11 cellular contexts compared by ENCODE assay signal in the genomic region with DNA sequence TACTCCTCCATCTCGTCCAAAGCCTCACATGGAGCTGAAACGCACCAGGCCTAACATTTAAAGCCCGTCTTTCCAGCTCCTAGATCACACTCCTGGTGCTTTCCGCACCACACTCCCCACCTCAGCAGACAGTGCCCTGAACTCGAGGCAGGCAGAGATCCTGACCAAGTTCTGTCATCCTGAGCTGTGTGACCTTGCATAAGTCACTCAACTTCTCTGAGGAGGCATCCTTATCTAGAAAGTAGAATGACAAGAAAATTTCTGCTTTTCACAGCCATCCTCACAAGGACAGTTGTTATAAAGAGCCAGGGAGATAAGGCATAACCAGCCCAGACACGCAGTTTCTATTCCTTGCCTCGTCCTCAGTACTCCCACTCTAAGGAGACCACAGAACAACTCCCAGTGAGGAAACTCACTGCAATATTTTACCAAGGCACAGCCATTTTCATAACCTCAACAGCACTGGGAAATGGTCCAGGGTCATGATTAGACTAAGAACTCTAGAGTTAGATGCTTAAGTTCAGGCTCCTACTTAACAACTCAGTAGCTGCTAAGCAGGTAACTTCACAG. TPM values are rescaled to one million over a fixed set of nuclear protein-coding genes. Genes with fewer than 3 reads are reported as not detected.
A peak's percentile ranks its signal among the peaks of the same experiment; 100 is the strongest.
DNase-seq lines count a peak whose midpoint lies in the region; ATAC-seq and TF ChIP-seq lines count a peak whose summit lies in the region.
"Had no signal": no experiment of that assay in that cellular context is flagged by ENCODE, and none has a peak within 500 bp of the region (broad histone marks: within the 10 kb centered on the region; RNA-seq: fewer than 3 reads in every experiment).

No MANE protein-coding gene starts in this region.

- POLR2A ChIA-PET in activated B cell treated with CpG ODN at 0.5 μM for 24 hours (lab: Charles Lee) = interaction anchor here (1.2 to 1.3 kb wide), 3 partner anchors 8 to 43 kb away, joined by 3 to 5 read pairs (median 3); no protein-coding TSS in a partner anchor

- no peaks in the 10 kb centered on the region for H3K9me3 Mint-ChIP-seq in activated B cell treated with CpG ODN at 0.5 μM for 24 hours

- peak overlapping the region; percentile 92 for H3K27ac Mint-ChIP-seq in activated B cell treated with CpG ODN at 0.5 μM for 24 hours

- intact Hi-C loops in activated B cell treated with CpG ODN at 0.5 μM for 24 hours (cut with micrococcal nuclease) (loop anchor here (5.0 to 10.0 kb wide), 6 partner anchors 33 to 1392 kb away; a partner anchor contains a TSS), gastrocnemius medialis (cut with DNase I; ENCODE audit: low total_unique reads) (no loop called here)

- H4K20me1 ChIP-seq in GM23248 (ENCODE audit: insufficient read depth) = no peaks in the 10 kb centered on the region

- no peaks in the 10 kb centered on the region for H3K9me3 ChIP-seq in GM23248 (ENCODE audit: low read depth)
- H3K9me3 ChIP-seq in gastrocnemius medialis = no peaks in the 10 kb centered on the region
- no peaks in the 10 kb centered on the region for H3K9me3 ChIP-seq in MG63
- H3K9me3 ChIP-seq: Peyer's patch had no signal

- 96 to 98% methylated on average over 7 of the region's 7 CpGs for WGBS in GM23248 (ENCODE audit: low coverage in 1 of 2, low lambda C conversion rate in 2 of 2, missing lambda C conversion rate in 2 of 2), 2 experiments

- peaks cover 4% of the 10 kb centered on the region; the same call in 1 of the 2 replicates for H3K36me3 ChIP-seq in ACC112 (ENCODE audit: insufficient read depth, low read length)
- H3K36me3 ChIP-seq in GM23248 (ENCODE audit: low read depth) = no peaks in the 10 kb centered on the region
- H3K36me3 ChIP-seq in gastrocnemius medialis = no peaks in the 10 kb centered on the region
- peaks cover 46% of the 10 kb centered on the region for H3K36me3 ChIP-seq in MG63
- H3K36me3 ChIP-seq: Peyer's patch had no signal

- H3K27me3 ChIP-seq in ACC112 (ENCODE audit: insufficient read depth, low read length) (no peaks in the 10 kb centered on the region), GM23248 (replicated peaks; ENCODE audit: insufficient read depth) (no peaks in the 10 kb centered on the region), gastrocnemius medialis (no peaks in the 10 kb centered on the region), MG63 (no peaks in the 10 kb centered on the region)
- H3K27me3 ChIP-seq: Peyer's patch had no signal

- H3K9me2 ChIP-seq in GM23248 (ENCODE audit: insufficient read depth) = no peaks in the 10 kb centered on the region

- H2AFZ ChIP-seq in ACC112 (ENCODE audit: low read length, unreplicated experiment) = no peak overlapping the region
- H2AFZ ChIP-seq in GM23248 = no peak overlapping the region

- H3K36me3 Mint-ChIP-seq in activated B cell treated with CpG ODN at 0.5 μM for 24 hours (ENCODE audit: low read depth) = peaks cover 15% of the 10 kb centered on the region

- DNase-seq in GM23248 (peak; percentile 28), activated B cell treated with CpG ODN at 0.5 μM for 24 hours (no peak), fibroblast of the aortic adventitia (ENCODE audit: low read depth) (peak; percentile 52), gastrocnemius medialis (no peak), MG63 (no peak), iPS-NIHi7 (ENCODE audit: extremely low spot score) (no peak)
- DNase-seq: activated CD8-positive, alpha-beta memory T cell treated with anti-CD3 and anti-CD28 coated beads for 24 hours; NCI-H1105 treated with DMSO at 0.1 percent for 48 hours; Peyer's patch had no signal

- H3K4me3 Mint-ChIP-seq in activated B cell treated with CpG ODN at 0.5 μM for 24 hours = peak overlapping the region; percentile 93

- H3K4me3 ChIP-seq in ACC112 (ENCODE audit: low read depth, low read length) (no peak overlapping the region), GM23248 (no peak overlapping the region), fibroblast of the aortic adventitia (ENCODE audit: low read depth, low read length) (no peak overlapping the region), gastrocnemius medialis (no peak overlapping the region), MG63 (no peak overlapping the region)

- H3K4me1 ChIP-seq in ACC112 (ENCODE audit: control insufficient read depth, insufficient read depth, low read length, unreplicated experiment) (peaks cover 13% of the 10 kb centered on the region), GM23248 (ENCODE audit: insufficient read depth) (peaks cover 5% of the 10 kb centered on the region; the same call in 1 of the 2 replicates), gastrocnemius medialis (peaks cover 10 to 18% of the 10 kb centered on the region in 2 donors)

- H3K27ac ChIP-seq in ACC112 (ENCODE audit: low read depth, low read length) (peak overlapping the region; percentile 69; the same call in 1 of the 2 replicates), GM23248 (no peak overlapping the region), gastrocnemius medialis (no peak overlapping the region)

- no peaks in the 10 kb centered on the region for H3K27me3 Mint-ChIP-seq in activated B cell treated with CpG ODN at 0.5 μM for 24 hours

- peaks cover 9% of the 10 kb centered on the region; the same call in 1 of the 2 replicates for H3F3A ChIP-seq in GM23248 (ENCODE audit: insufficient read depth)

- H3K79me2 ChIP-seq in ACC112 (ENCODE audit: control insufficient read depth, insufficient read depth, low read length, unreplicated experiment) (no peaks in the 10 kb centered on the region), GM23248 (ENCODE audit: insufficient read depth) (no peaks in the 10 kb centered on the region)

- CTCF ChIA-PET in activated B cell treated with CpG ODN at 0.5 μM for 24 hours (lab: Charles Lee) = interaction anchor here (0.9 kb wide), 1 partner anchor 68 kb away, joined by 4 read pairs; no protein-coding TSS in a partner anchor

- TF ChIP-seq POLR2A in gastrocnemius medialis (IDR thresholded peaks at IDR 0.05) = no peak

- peaks cover 22% of the 10 kb centered on the region for H3K4me1 Mint-ChIP-seq in activated B cell treated with CpG ODN at 0.5 μM for 24 hours

- ATAC-seq in activated B cell treated with CpG ODN at 0.5 μM for 24 hours (ENCODE audit: low read depth) = no peak
- ATAC-seq in GM19023 (IDR thresholded peaks at IDR 0.05; ENCODE audit: unreplicated experiment) = no peak
- no peak for ATAC-seq in gastrocnemius medialis

- H3K9ac ChIP-seq in GM23248 = no peak overlapping the region

- in situ Hi-C loops in GM23248 (cut with MboI) = no loop called here
- in situ Hi-C loops in gastrocnemius medialis (cut with MboI; ENCODE audit: low sequenced_read_pairs in 4 of 4) = no loop called here

- no peak overlapping the region for H3K4me2 ChIP-seq in GM23248 (ENCODE audit: unreplicated experiment)

- TF ChIP-seq CTCF in activated B cell treated with CpG ODN at 0.5 μM for 24 hours (IDR thresholded peaks at IDR 0.05) (no peak), fibroblast of the aortic adventitia (IDR thresholded peaks at IDR 0.05; ENCODE audit: insufficient read depth, low read length) (no peak), gastrocnemius medialis (IDR thresholded peaks at IDR 0.05 in 4 of 5, conservative IDR thresholded peaks at IDR 0.05 in 1 of 5) (no peak)

RNA-seq across cellular contexts. Expression of a gene that starts 3.1 kb away (rescaled TPM):
- total RNA-seq in GM23248 (2014; rRNA removed; shearing (Covaris generic)) = 6.3 and 8.9 TPM in 2 replicates
- 1.3 TPM in 2 replicates for polyA plus RNA-seq in GM23248 (2016; fragmentation: Nextera tagmentation; extraction: Ambion mirVana)
- total RNA-seq in activated B cell treated with CpG ODN at 0.5 μM for 24 hours (25.1 and 40.6 TPM in 2 replicates), fibroblast of the aortic adventitia (ENCODE audit: low replicate concordance) (8.6 and 13.6 TPM in 2 replicates), gastrocnemius medialis (1 to 10 TPM in 2 of 4 donors, under 1 TPM in 2; 0.36 to 4.2 (median 1.4) TPM)
- total RNA-seq in MG63 (2014; rRNA removed; shearing (Covaris generic); ENCODE audit: low replicate concordance) = 12.4 and 16.1 TPM in 2 replicates

Comparison
In these comparisons a context has a peak if more than half of its experiments do, and no peak if none do; other contexts are left out.
1. DNase-seq: peak in GM23248 (single experiment) and fibroblast of the aortic adventitia (single experiment); none in activated B cell treated with CpG ODN at 0.5 μM for 24 hours (single experiment), gastrocnemius medialis (0 of 2), MG63 (single experiment) and iPS-NIHi7 (single experiment).